16 cellular contexts compared by ENCODE assay signal in the genomic region with DNA sequence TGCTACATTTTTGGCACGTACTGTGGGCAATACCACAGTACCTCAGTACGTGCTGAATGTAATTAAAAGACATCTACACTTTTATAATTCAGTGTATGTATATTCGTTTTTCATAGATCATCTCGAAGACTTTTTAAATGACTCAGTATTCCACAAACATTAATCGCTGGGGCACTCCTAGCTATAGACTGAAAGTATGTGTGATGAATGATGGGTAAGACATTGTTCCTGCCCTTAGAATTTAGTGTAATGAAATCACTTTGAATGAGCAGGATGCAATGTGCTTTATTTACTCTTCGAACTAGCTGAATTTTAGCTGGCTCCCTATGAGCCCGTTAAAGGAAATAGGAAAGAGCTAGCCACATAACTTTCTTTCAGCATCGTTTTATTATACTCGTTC.
"Had no signal": no experiment of that assay in that cellular context is flagged by ENCODE, and none has a peak within 500 bp of the region (broad histone marks: within the 10 kb centered on the region; RNA-seq: fewer than 3 reads in every experiment).

No MANE protein-coding gene starts in this region.

- H3K36me3 ChIP-seq: adrenal gland, pancreas, stomach had no signal

- H3K27me3 ChIP-seq: adrenal gland, pancreas, stomach had no signal

- H3K4me3 ChIP-seq: adrenal gland, pancreas, stomach had no signal

- H3K9me3 ChIP-seq: adrenal gland, pancreas, stomach had no signal

- H3K27ac Mint-ChIP-seq: activated CD4-positive, alpha-beta T cell treated with anti-CD3 and anti-CD28 coated beads, Interleukin-2, amount 10 ng/mL, durations not matched to agents 7 days and 5 days; activated T-helper 2 cell treated with anti-CD3 and anti-CD28 coated beads, Interferon-gamma antibody, Interleukin-2, Interleukin-4, amounts not matched to agents 10 μg/mL and 5 μg/mL and 100 μg/mL, durations not matched to agents 14 hours and 24 hours and 36 hours; brain; endodermal cell; T-helper 1 cell treated with Interleukin-12 subunit alpha and Interleukin-12 subunit beta and Interleukin-4 antibody, amounts not matched to agents 30 μg/mL and 1 μg/mL, for 36 hours had no signal

- ATAC-seq: esophagus mucosa, pancreas had no signal

- H3K4me1 Mint-ChIP-seq: activated CD4-positive, alpha-beta T cell treated with anti-CD3 and anti-CD28 coated beads, Interleukin-2, amount 10 ng/mL, durations not matched to agents 7 days and 5 days; endodermal cell had no signal

- H3K4me1 ChIP-seq: adrenal gland, pancreas, stomach had no signal

- H3K4me3 Mint-ChIP-seq: activated CD4-positive, alpha-beta T cell treated with anti-CD3 and anti-CD28 coated beads, Interleukin-2, amount 10 ng/mL, durations not matched to agents 7 days and 5 days; brain; endodermal cell; T-helper 1 cell treated with Interleukin-12 subunit alpha and Interleukin-12 subunit beta and Interleukin-4 antibody, amounts not matched to agents 30 μg/mL and 1 μg/mL, for 36 hours had no signal

- H3K27ac ChIP-seq: adrenal gland, pancreas, stomach had no signal

- H3K9me3 Mint-ChIP-seq: activated CD4-positive, alpha-beta T cell treated with anti-CD3 and anti-CD28 coated beads, Interleukin-2, amount 10 ng/mL, durations not matched to agents 7 days and 5 days; endodermal cell; T-helper 1 cell treated with Interleukin-12 subunit alpha and Interleukin-12 subunit beta and Interleukin-4 antibody, amounts not matched to agents 30 μg/mL and 1 μg/mL, for 36 hours had no signal

- DNase-seq: activated CD4-positive, alpha-beta T cell treated with anti-CD3 and anti-CD28 coated beads, Interleukin-2, amount 10 ng/mL, durations not matched to agents 7 days and 5 days; activated CD4-positive, CD25-positive, alpha-beta regulatory T cell; activated naive CD4-positive, alpha-beta T cell treated with anti-CD3 and anti-CD28 coated beads, Interleukin-2, amount 50 U/mL, for 16 hours; activated T-cell treated with anti-CD3 and anti-CD28 coated beads for 4 hours; adrenal gland; cerebellar nuclear complex; dermis blood vessel endothelial cell; endodermal cell; hypothalamus; pancreas; stimulated activated CD4-positive, alpha-beta T cell treated with anti-CD3 and anti-CD28 coated beads, Interleukin-4, amount 100 ng/mL, for 1 hour; stomach had no signal

- H3K27me3 Mint-ChIP-seq: brain had no signal
